In the genomic region with DNA sequence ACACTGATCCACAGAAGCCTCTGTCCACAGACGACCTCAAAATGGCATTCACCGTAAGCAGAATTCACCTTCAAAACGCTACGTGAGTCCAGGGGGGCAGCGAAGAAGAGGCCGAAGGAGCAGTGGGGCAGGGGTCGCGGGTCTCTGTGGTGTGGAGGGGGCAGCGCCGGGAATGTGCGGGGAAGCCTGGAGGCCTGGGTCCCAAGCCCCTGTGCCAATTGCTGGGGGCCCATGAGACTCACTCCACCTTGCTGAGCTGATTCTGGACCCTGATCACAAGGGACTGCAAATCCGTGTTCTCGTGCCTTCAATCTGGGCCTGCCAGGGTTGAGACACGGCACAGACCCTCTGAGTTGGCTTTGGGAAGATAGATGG, we compare ENCODE assay signal across 1 cellular context.
TF ChIP-seq lines count a peak whose summit lies in the region.

No MANE protein-coding gene starts in this region.

TF ChIP-seq in GM23338, 12 proteins besides CTCF, POLR2A, EP300 and RAD21 (continued from another document):
- TF ChIP-seq, protein P1, sequence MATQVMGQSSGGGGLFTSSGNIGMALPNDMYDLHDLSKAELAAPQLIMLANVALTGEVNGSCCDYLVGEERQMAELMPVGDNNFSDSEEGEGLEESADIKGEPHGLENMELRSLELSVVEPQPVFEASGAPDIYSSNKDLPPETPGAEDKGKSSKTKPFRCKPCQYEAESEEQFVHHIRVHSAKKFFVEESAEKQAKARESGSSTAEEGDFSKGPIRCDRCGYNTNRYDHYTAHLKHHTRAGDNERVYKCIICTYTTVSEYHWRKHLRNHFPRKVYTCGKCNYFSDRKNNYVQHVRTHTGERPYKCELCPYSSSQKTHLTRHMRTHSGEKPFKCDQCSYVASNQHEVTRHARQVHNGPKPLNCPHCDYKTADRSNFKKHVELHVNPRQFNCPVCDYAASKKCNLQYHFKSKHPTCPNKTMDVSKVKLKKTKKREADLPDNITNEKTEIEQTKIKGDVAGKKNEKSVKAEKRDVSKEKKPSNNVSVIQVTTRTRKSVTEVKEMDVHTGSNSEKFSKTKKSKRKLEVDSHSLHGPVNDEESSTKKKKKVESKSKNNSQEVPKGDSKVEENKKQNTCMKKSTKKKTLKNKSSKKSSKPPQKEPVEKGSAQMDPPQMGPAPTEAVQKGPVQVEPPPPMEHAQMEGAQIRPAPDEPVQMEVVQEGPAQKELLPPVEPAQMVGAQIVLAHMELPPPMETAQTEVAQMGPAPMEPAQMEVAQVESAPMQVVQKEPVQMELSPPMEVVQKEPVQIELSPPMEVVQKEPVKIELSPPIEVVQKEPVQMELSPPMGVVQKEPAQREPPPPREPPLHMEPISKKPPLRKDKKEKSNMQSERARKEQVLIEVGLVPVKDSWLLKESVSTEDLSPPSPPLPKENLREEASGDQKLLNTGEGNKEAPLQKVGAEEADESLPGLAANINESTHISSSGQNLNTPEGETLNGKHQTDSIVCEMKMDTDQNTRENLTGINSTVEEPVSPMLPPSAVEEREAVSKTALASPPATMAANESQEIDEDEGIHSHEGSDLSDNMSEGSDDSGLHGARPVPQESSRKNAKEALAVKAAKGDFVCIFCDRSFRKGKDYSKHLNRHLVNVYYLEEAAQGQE (IDR thresholded peaks at IDR 0.05; ENCODE audit: unreplicated experiment) = no peak
- TF ChIP-seq, protein P2, sequence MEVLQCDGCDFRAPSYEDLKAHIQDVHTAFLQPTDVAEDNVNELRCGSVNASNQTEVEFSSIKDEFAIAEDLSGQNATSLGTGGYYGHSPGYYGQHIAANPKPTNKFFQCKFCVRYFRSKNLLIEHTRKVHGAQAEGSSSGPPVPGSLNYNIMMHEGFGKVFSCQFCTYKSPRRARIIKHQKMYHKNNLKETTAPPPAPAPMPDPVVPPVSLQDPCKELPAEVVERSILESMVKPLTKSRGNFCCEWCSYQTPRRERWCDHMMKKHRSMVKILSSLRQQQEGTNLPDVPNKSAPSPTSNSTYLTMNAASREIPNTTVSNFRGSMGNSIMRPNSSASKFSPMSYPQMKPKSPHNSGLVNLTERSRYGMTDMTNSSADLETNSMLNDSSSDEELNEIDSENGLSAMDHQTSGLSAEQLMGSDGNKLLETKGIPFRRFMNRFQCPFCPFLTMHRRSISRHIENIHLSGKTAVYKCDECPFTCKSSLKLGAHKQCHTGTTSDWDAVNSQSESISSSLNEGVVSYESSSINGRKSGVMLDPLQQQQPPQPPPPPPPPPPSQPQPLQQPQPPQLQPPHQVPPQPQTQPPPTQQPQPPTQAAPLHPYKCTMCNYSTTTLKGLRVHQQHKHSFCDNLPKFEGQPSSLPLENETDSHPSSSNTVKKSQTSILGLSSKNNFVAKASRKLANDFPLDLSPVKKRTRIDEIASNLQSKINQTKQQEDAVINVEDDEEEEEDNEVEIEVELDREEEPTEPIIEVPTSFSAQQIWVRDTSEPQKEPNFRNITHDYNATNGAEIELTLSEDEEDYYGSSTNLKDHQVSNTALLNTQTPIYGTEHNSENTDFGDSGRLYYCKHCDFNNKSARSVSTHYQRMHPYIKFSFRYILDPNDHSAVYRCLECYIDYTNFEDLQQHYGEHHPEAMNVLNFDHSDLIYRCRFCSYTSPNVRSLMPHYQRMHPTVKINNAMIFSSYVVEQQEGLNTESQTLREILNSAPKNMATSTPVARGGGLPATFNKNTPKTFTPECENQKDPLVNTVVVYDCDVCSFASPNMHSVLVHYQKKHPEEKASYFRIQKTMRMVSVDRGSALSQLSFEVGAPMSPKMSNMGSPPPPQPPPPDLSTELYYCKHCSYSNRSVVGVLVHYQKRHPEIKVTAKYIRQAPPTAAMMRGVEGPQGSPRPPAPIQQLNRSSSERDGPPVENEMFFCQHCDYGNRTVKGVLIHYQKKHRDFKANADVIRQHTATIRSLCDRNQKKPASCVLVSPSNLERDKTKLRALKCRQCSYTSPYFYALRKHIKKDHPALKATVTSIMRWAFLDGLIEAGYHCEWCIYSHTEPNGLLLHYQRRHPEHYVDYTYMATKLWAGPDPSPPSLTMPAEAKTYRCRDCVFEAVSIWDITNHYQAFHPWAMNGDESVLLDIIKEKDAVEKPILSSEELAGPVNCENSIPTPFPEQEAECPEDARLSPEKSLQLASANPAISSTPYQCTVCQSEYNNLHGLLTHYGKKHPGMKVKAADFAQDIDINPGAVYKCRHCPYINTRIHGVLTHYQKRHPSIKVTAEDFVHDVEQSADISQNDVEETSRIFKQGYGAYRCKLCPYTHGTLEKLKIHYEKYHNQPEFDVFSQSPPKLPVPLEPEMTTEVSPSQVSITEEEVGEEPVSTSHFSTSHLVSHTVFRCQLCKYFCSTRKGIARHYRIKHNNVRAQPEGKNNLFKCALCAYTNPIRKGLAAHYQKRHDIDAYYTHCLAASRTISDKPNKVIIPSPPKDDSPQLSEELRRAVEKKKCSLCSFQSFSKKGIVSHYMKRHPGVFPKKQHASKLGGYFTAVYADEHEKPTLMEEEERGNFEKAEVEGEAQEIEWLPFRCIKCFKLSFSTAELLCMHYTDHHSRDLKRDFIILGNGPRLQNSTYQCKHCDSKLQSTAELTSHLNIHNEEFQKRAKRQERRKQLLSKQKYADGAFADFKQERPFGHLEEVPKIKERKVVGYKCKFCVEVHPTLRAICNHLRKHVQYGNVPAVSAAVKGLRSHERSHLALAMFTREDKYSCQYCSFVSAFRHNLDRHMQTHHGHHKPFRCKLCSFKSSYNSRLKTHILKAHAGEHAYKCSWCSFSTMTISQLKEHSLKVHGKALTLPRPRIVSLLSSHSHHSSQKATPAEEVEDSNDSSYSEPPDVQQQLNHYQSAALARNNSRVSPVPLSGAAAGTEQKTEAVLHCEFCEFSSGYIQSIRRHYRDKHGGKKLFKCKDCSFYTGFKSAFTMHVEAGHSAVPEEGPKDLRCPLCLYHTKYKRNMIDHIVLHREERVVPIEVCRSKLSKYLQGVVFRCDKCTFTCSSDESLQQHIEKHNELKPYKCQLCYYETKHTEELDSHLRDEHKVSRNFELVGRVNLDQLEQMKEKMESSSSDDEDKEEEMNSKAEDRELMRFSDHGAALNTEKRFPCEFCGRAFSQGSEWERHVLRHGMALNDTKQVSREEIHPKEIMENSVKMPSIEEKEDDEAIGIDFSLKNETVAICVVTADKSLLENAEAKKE (CRISPR knock-in tag; IDR thresholded peaks at IDR 0.05) = no peak
- TF ChIP-seq CREB1 (CRISPR knock-in tag; IDR thresholded peaks at IDR 0.05; ENCODE audit: low read depth) (no peak), ZNF114 (CRISPR knock-in tag; IDR thresholded peaks at IDR 0.05) (no peak), EZH2phosphoT487 (IDR thresholded peaks at IDR 0.05; ENCODE audit: unreplicated experiment) (no peak), ETS1 (IDR thresholded peaks at IDR 0.05) (no peak), ZNF331 (CRISPR knock-in tag; IDR thresholded peaks at IDR 0.05; ENCODE audit: low read depth) (no peak), STAT1 (IDR thresholded peaks at IDR 0.05; ENCODE audit: unreplicated experiment) (no peak)
